1 cellular context compared by ENCODE assay signal in the genomic region with DNA sequence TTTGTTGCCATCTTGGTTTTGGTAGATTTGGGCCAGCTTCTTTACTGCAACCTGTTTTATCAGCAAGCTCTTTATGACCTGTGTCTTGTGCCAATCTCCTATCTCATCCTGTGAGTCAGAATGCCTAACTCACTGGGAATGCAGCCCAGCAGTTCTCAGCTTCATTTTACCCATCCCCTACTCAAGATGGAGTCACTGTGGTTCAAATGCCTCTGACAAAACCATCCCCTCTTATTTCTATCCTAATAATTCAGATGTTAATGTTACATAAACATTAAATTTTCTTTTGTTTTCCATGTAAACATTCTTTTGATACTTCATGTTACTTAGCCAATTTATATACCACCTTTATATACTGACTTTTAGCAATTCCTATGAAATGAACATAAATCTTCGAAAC.
A peak's percentile ranks its signal among the peaks of the same experiment; 100 is the strongest.
TF ChIP-seq lines count a peak whose summit lies in the region.

No MANE protein-coding gene starts in this region.

TF ChIP-seq in K562, 482 proteins besides CTCF, POLR2A, EP300 and RAD21 (continued from another document):
- TF ChIP-seq, protein P1, sequence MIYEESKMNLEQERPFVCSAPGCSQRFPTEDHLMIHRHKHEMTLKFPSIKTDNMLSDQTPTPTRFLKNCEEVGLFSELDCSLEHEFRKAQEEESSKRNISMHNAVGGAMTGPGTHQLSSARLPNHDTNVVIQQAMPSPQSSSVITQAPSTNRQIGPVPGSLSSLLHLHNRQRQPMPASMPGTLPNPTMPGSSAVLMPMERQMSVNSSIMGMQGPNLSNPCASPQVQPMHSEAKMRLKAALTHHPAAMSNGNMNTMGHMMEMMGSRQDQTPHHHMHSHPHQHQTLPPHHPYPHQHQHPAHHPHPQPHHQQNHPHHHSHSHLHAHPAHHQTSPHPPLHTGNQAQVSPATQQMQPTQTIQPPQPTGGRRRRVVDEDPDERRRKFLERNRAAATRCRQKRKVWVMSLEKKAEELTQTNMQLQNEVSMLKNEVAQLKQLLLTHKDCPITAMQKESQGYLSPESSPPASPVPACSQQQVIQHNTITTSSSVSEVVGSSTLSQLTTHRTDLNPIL (CRISPR knock-in tag; IDR thresholded peaks at IDR 0.05) = no peak
- TF ChIP-seq BACH1 (tag; IDR thresholded peaks at IDR 0.05) = peak; percentile 69; the same call in 1 of the 2 replicates
- TF ChIP-seq GABPA (tag; conservative IDR thresholded peaks at IDR 0.05; ENCODE audit: low read depth) = 0 out of 2 replicates have a peak, but pooled peaks have one; percentile 27
- TF ChIP-seq RBBP5 (IDR thresholded peaks at IDR 0.05; ENCODE audit: borderline replicate concordance, insufficient read depth, low read length, poor library complexity, severe bottlenecking) = no peak
- peak; percentile 72; the same call in 1 of the 2 replicates for TF ChIP-seq ZNF79 (CRISPR knock-in tag; IDR thresholded peaks at IDR 0.05; ENCODE audit: low read depth)
- TF ChIP-seq ZNF140 (CRISPR knock-in tag; IDR thresholded peaks at IDR 0.05) = peak; percentile 87
TF ChIP-seq in K562: peak in this region for 46.
